Comparison of ENCODE assay signal across 19 cellular contexts in the genomic region with DNA sequence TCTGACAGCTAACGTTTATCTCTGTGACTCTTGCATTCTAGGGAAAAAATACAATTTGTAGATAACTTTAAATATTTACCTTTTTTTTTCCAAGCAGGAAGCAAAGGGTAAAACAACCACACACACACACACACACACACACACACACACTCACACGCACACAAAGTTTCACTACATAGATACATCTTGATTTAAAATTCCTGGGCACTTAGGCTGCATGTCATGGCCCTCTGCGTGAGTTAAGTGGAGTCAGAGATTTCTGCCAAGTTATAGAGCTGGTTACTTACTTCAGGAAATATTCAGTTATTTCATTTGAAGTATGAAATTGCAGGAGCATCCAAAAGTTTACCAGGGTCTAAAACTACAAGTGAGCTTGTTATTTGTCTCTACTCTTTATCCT.
DNase-seq lines count a peak whose midpoint lies in the region; ATAC-seq and TF ChIP-seq lines count a peak whose summit lies in the region.
"Had no signal": no experiment of that assay in that cellular context is flagged by ENCODE, and none has a peak within 500 bp of the region (broad histone marks: within the 10 kb centered on the region; RNA-seq: fewer than 3 reads in every experiment).

No MANE protein-coding gene starts in this region.

- peaks cover 73% of the 10 kb centered on the region for H3K4me1 Mint-ChIP-seq in nephron
- H3K4me1 Mint-ChIP-seq: stimulated activated memory B cell treated with anti-CD40 and anti-IgM and Interleukin-4, amounts not matched to agents 10 μg/mL and 1 μg/mL and 100 μg/mL, for 72 hours had no signal

- DNase-seq in AG09319 (ENCODE audit: extremely low read depth, low read depth) (peak; percentile 87), LHCN-M2 (ENCODE audit: low read depth) (peak; percentile 46), choroid plexus epithelial cell (ENCODE audit: low read depth) (peak; percentile 75), GDM1 (lab: John Stamatoyannopoulos, UW) (no peak), kidney tubule cell (ENCODE audit: low spot score) (no peak)
- DNase-seq: activated CD8-positive, alpha-beta T cell treated with anti-CD3 and anti-CD28 coated beads, Interleukin-2, amount 10 ng/mL, durations not matched to agents 7 days and 5 days; esophagus squamous epithelium; mammary epithelial cell; NCI-H2081; NCI-H526 treated with DMSO at 0.1 percent for 48 hours; PC-9; SW 1271 had no signal

- H3K27me3 Mint-ChIP-seq in nephron (ENCODE audit: low read depth), result no peaks in the 10 kb centered on the region
- H3K27me3 Mint-ChIP-seq: dendritic cell treated with granulocyte-macrophage colony-stimulating factor and Interleukin-4, amounts not matched to agents 40 ng/mL and 50 ng/mL, for 4 days had no signal

- no peaks in the 10 kb centered on the region for H3K9me3 Mint-ChIP-seq in nephron
- H3K9me3 Mint-ChIP-seq: stimulated activated memory B cell treated with anti-CD40 and anti-IgM and Interleukin-4, amounts not matched to agents 10 μg/mL and 1 μg/mL and 100 μg/mL, for 72 hours had no signal

- no peaks in the 10 kb centered on the region for H3K36me3 Mint-ChIP-seq in nephron (ENCODE audit: low read depth)
- H3K36me3 Mint-ChIP-seq: stimulated activated memory B cell treated with anti-CD40 and anti-IgM and Interleukin-4, amounts not matched to agents 10 μg/mL and 1 μg/mL and 100 μg/mL, for 72 hours had no signal

- H3K27ac Mint-ChIP-seq in nephron, result peak overlapping the region; percentile 55 to 77 (median 60)
- H3K27ac Mint-ChIP-seq: activated CD8-positive, alpha-beta T cell treated with anti-CD3 and anti-CD28 coated beads, Interleukin-2, amount 10 ng/mL, durations not matched to agents 7 days and 5 days; dendritic cell treated with granulocyte-macrophage colony-stimulating factor and Interleukin-4, amounts not matched to agents 40 ng/mL and 50 ng/mL, for 4 days; stimulated activated memory B cell treated with anti-CD40 and anti-IgM and Interleukin-4, amounts not matched to agents 10 μg/mL and 1 μg/mL and 100 μg/mL, for 72 hours had no signal

- ATAC-seq in GM18511 (IDR thresholded peaks at IDR 0.05; ENCODE audit: unreplicated experiment) (no peak), HG03442 (IDR thresholded peaks at IDR 0.05; ENCODE audit: unreplicated experiment) (no peak)
- ATAC-seq: activated CD8-positive, alpha-beta T cell treated with anti-CD3 and anti-CD28 coated beads, Interleukin-2, amount 10 ng/mL, durations not matched to agents 7 days and 5 days; stimulated activated memory B cell treated with anti-CD40 and anti-IgM and Interleukin-4, amounts not matched to agents 10 μg/mL and 1 μg/mL and 100 μg/mL, for 72 hours had no signal

- TF ChIP-seq CTCF in AG09319 (IDR thresholded peaks at IDR 0.05; ENCODE audit: low read depth, low read length) (no peak), choroid plexus epithelial cell (conservative IDR thresholded peaks at IDR 0.05; ENCODE audit: low read depth, low read length) (no peak), nephron (IDR thresholded peaks at IDR 0.05; ENCODE audit: unreplicated experiment in 3 of 3) (no peak)

- H3K4me3 Mint-ChIP-seq in nephron, result peak overlapping the region in 2 of 3 experiments; percentile 1 to 7
- H3K4me3 Mint-ChIP-seq: activated CD8-positive, alpha-beta T cell treated with anti-CD3 and anti-CD28 coated beads, Interleukin-2, amount 10 ng/mL, durations not matched to agents 7 days and 5 days; dendritic cell treated with granulocyte-macrophage colony-stimulating factor and Interleukin-4, amounts not matched to agents 40 ng/mL and 50 ng/mL, for 4 days; neural progenitor cell; stimulated activated memory B cell treated with anti-CD40 and anti-IgM and Interleukin-4, amounts not matched to agents 10 μg/mL and 1 μg/mL and 100 μg/mL, for 72 hours had no signal

- H3K4me3 ChIP-seq in choroid plexus epithelial cell (ENCODE audit: low read depth, low read length), result no peak overlapping the region
- H3K4me3 ChIP-seq: esophagus squamous epithelium, neural progenitor cell, PC-9, skin epidermis had no signal

Comparison
In these comparisons a context has a peak if more than half of its experiments do, and no peak if none do; other contexts are left out.
1. DNase-seq: peak in AG09319 (single experiment), LHCN-M2 (single experiment) and choroid plexus epithelial cell (single experiment); none in GDM1 (single experiment) and kidney tubule cell (single experiment).